1 cellular context compared by ENCODE assay signal in the genomic region with DNA sequence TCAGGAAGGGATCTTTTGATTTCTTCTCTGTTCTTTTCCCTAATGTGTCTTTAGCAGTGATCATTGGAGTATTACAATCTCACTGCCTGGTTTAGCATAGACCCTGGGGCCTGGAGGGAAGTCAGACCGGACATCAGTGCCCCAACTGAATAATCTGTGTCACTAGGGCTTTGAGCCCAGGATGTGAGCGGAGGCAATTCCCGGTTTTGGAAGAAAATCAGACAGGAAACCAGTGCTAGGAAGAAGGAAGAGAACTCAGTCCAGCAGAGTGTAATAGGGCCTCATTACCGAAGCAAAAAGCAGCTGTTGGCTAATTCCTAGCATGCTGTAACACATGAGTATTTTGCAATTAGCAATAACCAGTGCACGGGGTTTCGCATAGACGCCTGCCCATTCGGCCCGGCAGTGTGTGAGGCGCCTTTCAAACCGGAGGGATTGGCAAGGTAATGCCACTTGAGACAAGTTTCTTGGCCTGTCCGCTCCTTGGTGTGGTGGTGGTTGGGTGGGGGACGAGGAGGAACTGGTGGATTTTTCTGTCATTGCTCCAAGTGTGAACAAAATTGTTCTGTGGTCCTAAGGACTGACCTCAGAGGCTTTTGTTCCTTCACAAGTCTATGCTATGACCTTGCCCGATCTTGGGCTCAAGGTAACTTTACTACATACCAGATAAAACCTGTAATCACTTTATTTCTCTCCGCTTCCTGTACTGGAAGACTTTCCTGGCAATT.
A peak's percentile ranks its signal among the peaks of the same experiment; 100 is the strongest.
TF ChIP-seq lines count a peak whose summit lies in the region.

No MANE protein-coding gene starts in this region.

TF ChIP-seq in SK-N-SH, 30 proteins besides CTCF, POLR2A, EP300 and RAD21 (continued from another document):
- TF ChIP-seq, protein P1, sequence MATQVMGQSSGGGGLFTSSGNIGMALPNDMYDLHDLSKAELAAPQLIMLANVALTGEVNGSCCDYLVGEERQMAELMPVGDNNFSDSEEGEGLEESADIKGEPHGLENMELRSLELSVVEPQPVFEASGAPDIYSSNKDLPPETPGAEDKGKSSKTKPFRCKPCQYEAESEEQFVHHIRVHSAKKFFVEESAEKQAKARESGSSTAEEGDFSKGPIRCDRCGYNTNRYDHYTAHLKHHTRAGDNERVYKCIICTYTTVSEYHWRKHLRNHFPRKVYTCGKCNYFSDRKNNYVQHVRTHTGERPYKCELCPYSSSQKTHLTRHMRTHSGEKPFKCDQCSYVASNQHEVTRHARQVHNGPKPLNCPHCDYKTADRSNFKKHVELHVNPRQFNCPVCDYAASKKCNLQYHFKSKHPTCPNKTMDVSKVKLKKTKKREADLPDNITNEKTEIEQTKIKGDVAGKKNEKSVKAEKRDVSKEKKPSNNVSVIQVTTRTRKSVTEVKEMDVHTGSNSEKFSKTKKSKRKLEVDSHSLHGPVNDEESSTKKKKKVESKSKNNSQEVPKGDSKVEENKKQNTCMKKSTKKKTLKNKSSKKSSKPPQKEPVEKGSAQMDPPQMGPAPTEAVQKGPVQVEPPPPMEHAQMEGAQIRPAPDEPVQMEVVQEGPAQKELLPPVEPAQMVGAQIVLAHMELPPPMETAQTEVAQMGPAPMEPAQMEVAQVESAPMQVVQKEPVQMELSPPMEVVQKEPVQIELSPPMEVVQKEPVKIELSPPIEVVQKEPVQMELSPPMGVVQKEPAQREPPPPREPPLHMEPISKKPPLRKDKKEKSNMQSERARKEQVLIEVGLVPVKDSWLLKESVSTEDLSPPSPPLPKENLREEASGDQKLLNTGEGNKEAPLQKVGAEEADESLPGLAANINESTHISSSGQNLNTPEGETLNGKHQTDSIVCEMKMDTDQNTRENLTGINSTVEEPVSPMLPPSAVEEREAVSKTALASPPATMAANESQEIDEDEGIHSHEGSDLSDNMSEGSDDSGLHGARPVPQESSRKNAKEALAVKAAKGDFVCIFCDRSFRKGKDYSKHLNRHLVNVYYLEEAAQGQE (IDR thresholded peaks at IDR 0.05; ENCODE audit: low read depth, low read length), result no peak
- no peak for TF ChIP-seq FOXM1 (IDR thresholded peaks at IDR 0.05; ENCODE audit: low read depth)
- no peak; the same call in 1 of the 2 replicates for TF ChIP-seq TCF12 (IDR thresholded peaks at IDR 0.05)
- peak; percentile 21; the same call in 1 of the 2 replicates for TF ChIP-seq TAF1 (IDR thresholded peaks at IDR 0.05; ENCODE audit: borderline replicate concordance, low read depth, low read length)
- no peak for TF ChIP-seq MXI1 (IDR thresholded peaks at IDR 0.05; ENCODE audit: low read depth, low read length)
- TF ChIP-seq EZH2phosphoT487 (IDR thresholded peaks at IDR 0.05; ENCODE audit: borderline replicate concordance, low read depth), result no peak
